ENCODE assay signal across 8 cellular contexts in genomic region chr19:38265213-38265861, GRCh38. TPM values are rescaled to one million over a fixed set of nuclear protein-coding genes. Genes with fewer than 3 reads are reported as not detected.
DNase-seq lines count a peak whose midpoint lies in the region; ATAC-seq lines count a peak whose summit lies in the region.

No MANE protein-coding gene starts in this region.

- peaks cover 37% of the 10 kb centered on the region for H3K4me1 ChIP-seq in iPS-18a (ENCODE audit: control insufficient read depth, low read depth, low read length)

- H3K9ac ChIP-seq in iPS-18a (ENCODE audit: low read length) = peak overlapping the region; percentile 91

- peaks cover 41% of the 10 kb centered on the region for H3K4me1 Mint-ChIP-seq in activated CD4-positive, alpha-beta T cell treated with anti-CD3 and anti-CD28 coated beads, Interleukin-2, amount 10 ng/mL, durations not matched to agents 24 days and 14 days
- H3K4me1 Mint-ChIP-seq in activated T-helper 17 cell treated with anti-CD3 and anti-CD28 coated beads, Interleukin-2, amount 50 U/mL, for 72 hours = peaks cover 33% of the 10 kb centered on the region
- H3K4me1 Mint-ChIP-seq in stimulated activated naive B cell treated with anti-CD40 and anti-IgM and Interleukin-4, amounts not matched to agents 10 μg/mL and 1 μg/mL and 100 μg/mL, for 72 hours = peaks cover 46 to 66% of the 10 kb centered on the region in 2 donors

- H3K27me3 ChIP-seq in iPS-18a (ENCODE audit: control insufficient read depth, insufficient read depth, low read length) = no peaks in the 10 kb centered on the region

- DNase-seq in activated CD4-positive, alpha-beta T cell treated with anti-CD3 and anti-CD28 coated beads, Interleukin-2, amount 10 ng/mL, durations not matched to agents 24 days and 14 days = peak; percentile 64
- no peak for DNase-seq in activated CD4-positive, alpha-beta T cell treated with anti-CD3 and anti-CD28 coated beads, Interleukin-2, amount 50 U/mL, for 48 hours
- no peak for DNase-seq in stimulated activated naive B cell treated with anti-CD40 and anti-IgM and Interleukin-4, amounts not matched to agents 10 μg/mL and 1 μg/mL and 100 μg/mL, for 72 hours
- DNase-seq in NCI-H1105 (lab: John Stamatoyannopoulos, UW) = no peak

- H3K36me3 Mint-ChIP-seq in activated CD4-positive, alpha-beta T cell treated with anti-CD3 and anti-CD28 coated beads, Interleukin-2, amount 10 ng/mL, durations not matched to agents 24 days and 14 days (ENCODE audit: low read depth) = peaks cover 3% of the 10 kb centered on the region
- peaks cover 5% of the 10 kb centered on the region for H3K36me3 Mint-ChIP-seq in activated T-helper 17 cell treated with anti-CD3 and anti-CD28 coated beads, Interleukin-2, amount 50 U/mL, for 72 hours (ENCODE audit: low read depth)
- H3K36me3 Mint-ChIP-seq in stimulated activated naive B cell treated with anti-CD40 and anti-IgM and Interleukin-4, amounts not matched to agents 10 μg/mL and 1 μg/mL and 100 μg/mL, for 72 hours = peaks cover 46 to 58% of the 10 kb centered on the region in 2 donors

- peak overlapping the region; percentile 83 for H3K4me3 ChIP-seq in iPS-18a (ENCODE audit: low read length)

- no peak for ATAC-seq in activated T-helper 17 cell treated with anti-CD3 and anti-CD28 coated beads, Interleukin-2, amount 50 U/mL, for 72 hours (replicated peaks)
- no peak for ATAC-seq in stimulated activated naive B cell treated with anti-CD40 and anti-IgM and Interleukin-4, amounts not matched to agents 10 μg/mL and 1 μg/mL and 100 μg/mL, for 72 hours (replicated peaks)
- ATAC-seq in GM21381 (IDR thresholded peaks at IDR 0.05; ENCODE audit: unreplicated experiment) (no peak), GM19324 (IDR thresholded peaks at IDR 0.05; ENCODE audit: low FRiP score, unreplicated experiment) (no peak)

- no peaks in the 10 kb centered on the region for H3K36me3 ChIP-seq in iPS-18a (ENCODE audit: control insufficient read depth, low read depth, low read length)

- no peaks in the 10 kb centered on the region for H3K9me3 ChIP-seq in iPS-18a (ENCODE audit: control insufficient read depth, low read depth, low read length)

- no peaks in the 10 kb centered on the region for H3K9me3 Mint-ChIP-seq in activated CD4-positive, alpha-beta T cell treated with anti-CD3 and anti-CD28 coated beads, Interleukin-2, amount 10 ng/mL, durations not matched to agents 24 days and 14 days
- H3K9me3 Mint-ChIP-seq in activated T-helper 17 cell treated with anti-CD3 and anti-CD28 coated beads, Interleukin-2, amount 50 U/mL, for 72 hours = peaks cover 4% of the 10 kb centered on the region
- no peaks in the 10 kb centered on the region for H3K9me3 Mint-ChIP-seq in stimulated activated naive B cell treated with anti-CD40 and anti-IgM and Interleukin-4, amounts not matched to agents 10 μg/mL and 1 μg/mL and 100 μg/mL, for 72 hours

- intact Hi-C loops in activated CD4-positive, alpha-beta T cell treated with anti-CD3 and anti-CD28 coated beads, Interleukin-2, amount 10 ng/mL, durations not matched to agents 24 days and 14 days (cut with micrococcal nuclease) = loop anchor here (2.0 kb wide), 1 partner anchor 51 kb away; no protein-coding TSS in a partner anchor

- H3K27ac ChIP-seq in iPS-18a (ENCODE audit: low read length) = peak overlapping the region; percentile 76

- H3K27me3 Mint-ChIP-seq in activated CD4-positive, alpha-beta T cell treated with anti-CD3 and anti-CD28 coated beads, Interleukin-2, amount 10 ng/mL, durations not matched to agents 24 days and 14 days = no peaks in the 10 kb centered on the region
- H3K27me3 Mint-ChIP-seq in activated T-helper 17 cell treated with anti-CD3 and anti-CD28 coated beads, Interleukin-2, amount 50 U/mL, for 72 hours = no peaks in the 10 kb centered on the region
- no peaks in the 10 kb centered on the region for H3K27me3 Mint-ChIP-seq in stimulated activated naive B cell treated with anti-CD40 and anti-IgM and Interleukin-4, amounts not matched to agents 10 μg/mL and 1 μg/mL and 100 μg/mL, for 72 hours

- H3K4me3 Mint-ChIP-seq in activated CD4-positive, alpha-beta T cell treated with anti-CD3 and anti-CD28 coated beads, Interleukin-2, amount 10 ng/mL, durations not matched to agents 24 days and 14 days = peak overlapping the region; percentile 88
- peak overlapping the region; percentile 94 for H3K4me3 Mint-ChIP-seq in activated T-helper 17 cell treated with anti-CD3 and anti-CD28 coated beads, Interleukin-2, amount 50 U/mL, for 72 hours
- peak overlapping the region; percentile 93 to 95 for H3K4me3 Mint-ChIP-seq in stimulated activated naive B cell treated with anti-CD40 and anti-IgM and Interleukin-4, amounts not matched to agents 10 μg/mL and 1 μg/mL and 100 μg/mL, for 72 hours

- H3K27ac Mint-ChIP-seq in activated CD4-positive, alpha-beta T cell treated with anti-CD3 and anti-CD28 coated beads, Interleukin-2, amount 10 ng/mL, durations not matched to agents 24 days and 14 days = peak overlapping the region; percentile 75
- peak overlapping the region; percentile 91 for H3K27ac Mint-ChIP-seq in activated T-helper 17 cell treated with anti-CD3 and anti-CD28 coated beads, Interleukin-2, amount 50 U/mL, for 72 hours
- H3K27ac Mint-ChIP-seq in stimulated activated naive B cell treated with anti-CD40 and anti-IgM and Interleukin-4, amounts not matched to agents 10 μg/mL and 1 μg/mL and 100 μg/mL, for 72 hours = peak overlapping the region; percentile 96

RNA-seq across cellular contexts. Expression of gene SPINT2, which starts 1.0 kb away (rescaled TPM):
- 69.6 and 70.7 TPM in 2 replicates for total RNA-seq in activated CD4-positive, alpha-beta T cell treated with anti-CD3 and anti-CD28 coated beads, Interleukin-2, amount 10 ng/mL, durations not matched to agents 24 days and 14 days
- total RNA-seq in activated T-helper 17 cell treated with anti-CD3 and anti-CD28 coated beads, Interleukin-2, amount 50 U/mL, for 72 hours = 10 to 100 TPM; 21.3 to 56.6 TPM

RNA-seq across cellular contexts. Expression of gene PPP1R14A, which starts 9.2 kb away (rescaled TPM):
- 60.3 and 61.1 TPM in 2 replicates for total RNA-seq in activated CD4-positive, alpha-beta T cell treated with anti-CD3 and anti-CD28 coated beads, Interleukin-2, amount 10 ng/mL, durations not matched to agents 24 days and 14 days
- total RNA-seq in activated T-helper 17 cell treated with anti-CD3 and anti-CD28 coated beads, Interleukin-2, amount 50 U/mL, for 72 hours = not detected

RNA-seq across cellular contexts. Expression of gene C19orf33, which starts 38.7 kb away (rescaled TPM):
- total RNA-seq in activated CD4-positive, alpha-beta T cell treated with anti-CD3 and anti-CD28 coated beads, Interleukin-2, amount 10 ng/mL, durations not matched to agents 24 days and 14 days = 0.52 TPM in 1 of 2 replicates, not detected in the other
- under 1 TPM in 1 of 2 donors, not detected in 1; 0.87 TPM for total RNA-seq in activated T-helper 17 cell treated with anti-CD3 and anti-CD28 coated beads, Interleukin-2, amount 50 U/mL, for 72 hours

RNA-seq across cellular contexts. Expression of gene DPF1, which starts 41.3 kb away (rescaled TPM):
- 1.8 and 2.0 TPM in 2 replicates for total RNA-seq in activated CD4-positive, alpha-beta T cell treated with anti-CD3 and anti-CD28 coated beads, Interleukin-2, amount 10 ng/mL, durations not matched to agents 24 days and 14 days
- total RNA-seq in activated T-helper 17 cell treated with anti-CD3 and anti-CD28 coated beads, Interleukin-2, amount 50 U/mL, for 72 hours = 1 to 10 TPM in 1 of 2 donors, not detected in 1; 1.1 TPM

RNA-seq across cellular contexts. Expression of gene YIF1B, which starts 50.4 kb away (rescaled TPM):
- total RNA-seq in activated CD4-positive, alpha-beta T cell treated with anti-CD3 and anti-CD28 coated beads, Interleukin-2, amount 10 ng/mL, durations not matched to agents 24 days and 14 days = 83.4 and 84.7 TPM in 2 replicates
- total RNA-seq in activated T-helper 17 cell treated with anti-CD3 and anti-CD28 coated beads, Interleukin-2, amount 50 U/mL, for 72 hours = 10 to 100 TPM; 77.2 to 84.3 TPM

Comparison
In these comparisons a context has a peak if more than half of its experiments do, and no peak if none do; other contexts are left out.
1. RNA of gene PPP1R14A, which starts 9.2 kb away (total RNA-seq): 60.3 to 61.1 TPM in activated CD4-positive, alpha-beta T cell treated with anti-CD3 and anti-CD28 coated beads, Interleukin-2, amount 10 ng/mL, durations not matched to agents 24 days and 14 days; not detected in activated T-helper 17 cell treated with anti-CD3 and anti-CD28 coated beads, Interleukin-2, amount 50 U/mL, for 72 hours; every median in the first group is over 10 times any median in the second.
2. Peak in every context shown above with its lines, with median percentiles within 50 percentile points of each other: H3K27ac Mint-ChIP-seq and H3K4me3 Mint-ChIP-seq.